In genomic region chr15:61835476-61836106, GRCh38 we compare ENCODE assay signal across 8 cellular contexts.
DNase-seq lines count a peak whose midpoint lies in the region; ATAC-seq and TF ChIP-seq lines count a peak whose summit lies in the region.

No MANE protein-coding gene starts in this region.

- H3K4me2 ChIP-seq in Karpas-422 (ENCODE audit: low read depth, low read length, poor library complexity, severe bottlenecking), result no peak overlapping the region

- H3K9me3 ChIP-seq in Karpas-422 (ENCODE audit: low read length) (no peaks in the 10 kb centered on the region), SJCRH30 (replicated peaks) (no peaks in the 10 kb centered on the region)

- no peaks in the 10 kb centered on the region for H3K4me1 ChIP-seq in Karpas-422 (ENCODE audit: low read length)
- H3K4me1 ChIP-seq in SJCRH30, result no peaks in the 10 kb centered on the region

- H3K27ac Mint-ChIP-seq in activated naive CD4-positive, alpha-beta T cell treated with anti-CD3 and anti-CD28 coated beads, Interleukin-2, amount 10 ng/mL, durations not matched to agents 7 days and 5 days, result no peak overlapping the region
- H3K27ac Mint-ChIP-seq in progenitor cell of endocrine pancreas, result no peak overlapping the region

- ATAC-seq in GM21717 (IDR thresholded peaks at IDR 0.05; ENCODE audit: unreplicated experiment) (no peak), HG02642 (IDR thresholded peaks at IDR 0.05; ENCODE audit: poor library complexity, unreplicated experiment) (no peak)

- H3K4me3 ChIP-seq in Karpas-422 (ENCODE audit: low read length) (no peak overlapping the region), SJCRH30 (peak overlapping the region; percentile 60)

- H3K9me3 Mint-ChIP-seq in activated naive CD4-positive, alpha-beta T cell treated with anti-CD3 and anti-CD28 coated beads, Interleukin-2, amount 10 ng/mL, durations not matched to agents 7 days and 5 days, result no peaks in the 10 kb centered on the region
- H3K9me3 Mint-ChIP-seq in progenitor cell of endocrine pancreas (ENCODE audit: low read depth), result no peaks in the 10 kb centered on the region

- CTCF ChIA-PET in activated naive CD4-positive, alpha-beta T cell treated with anti-CD3 and anti-CD28 coated beads, Interleukin-2, amount 10 ng/mL, durations not matched to agents 7 days and 5 days (lab: Charles Lee), result interaction anchor here (0.6 to 5.7 kb wide), 16 partner anchors 9 to 668 kb away, joined by 3 to 68 read pairs (median 3); no protein-coding TSS in a partner anchor

- no peaks in the 10 kb centered on the region for H4K20me1 ChIP-seq in Karpas-422 (ENCODE audit: insufficient read depth, low read depth, low read length)

- H3K27ac ChIP-seq in Karpas-422 (ENCODE audit: low read length), result no peak overlapping the region
- H3K27ac ChIP-seq in SJCRH30, result peak overlapping the region; percentile 57

- no peaks in the 10 kb centered on the region for H3K36me3 Mint-ChIP-seq in activated naive CD4-positive, alpha-beta T cell treated with anti-CD3 and anti-CD28 coated beads, Interleukin-2, amount 10 ng/mL, durations not matched to agents 7 days and 5 days
- no peaks in the 10 kb centered on the region for H3K36me3 Mint-ChIP-seq in progenitor cell of endocrine pancreas (ENCODE audit: insufficient read depth)

- H3K9ac ChIP-seq in Karpas-422 (ENCODE audit: low read length), result peak overlapping the region; percentile 6; the same call in 1 of the 2 replicates

- DNase-seq in DMS53 treated with DMSO at 0.1 percent for 48 hours (lab: John Stamatoyannopoulos, UW; ENCODE audit: unreplicated experiment) (peak; percentile 54), Karpas-422 (peak; percentile 77), SJCRH30 (peak; percentile 91 to 94), head of caudate nucleus (peak; percentile 35 to 90 (median 76)), progenitor cell of endocrine pancreas (ENCODE audit: low spot score, unreplicated experiment) (peak; percentile 62)
- peak; percentile 68 for DNase-seq in activated naive CD4-positive, alpha-beta T cell treated with anti-CD3 and anti-CD28 coated beads, Interleukin-2, amount 10 ng/mL, durations not matched to agents 7 days and 5 days

- no peak overlapping the region for H2AFZ ChIP-seq in Karpas-422 (ENCODE audit: low read length)

- intact Hi-C loops in head of caudate nucleus (cut with DNase I), result no loop called here

- H3K36me3 ChIP-seq in Karpas-422 (ENCODE audit: insufficient read depth, low read length) (no peaks in the 10 kb centered on the region), SJCRH30 (no peaks in the 10 kb centered on the region)

- H3K9me2 ChIP-seq in Karpas-422 (replicated peaks; ENCODE audit: insufficient read depth, low read length), result no peaks in the 10 kb centered on the region

- peaks cover 55% of the 10 kb centered on the region for H3K27me3 Mint-ChIP-seq in activated naive CD4-positive, alpha-beta T cell treated with anti-CD3 and anti-CD28 coated beads, Interleukin-2, amount 10 ng/mL, durations not matched to agents 7 days and 5 days
- H3K27me3 Mint-ChIP-seq in progenitor cell of endocrine pancreas, result peaks cover 31% of the 10 kb centered on the region

- no peak overlapping the region for H3K4me3 Mint-ChIP-seq in activated naive CD4-positive, alpha-beta T cell treated with anti-CD3 and anti-CD28 coated beads, Interleukin-2, amount 10 ng/mL, durations not matched to agents 7 days and 5 days
- H3K4me3 Mint-ChIP-seq in progenitor cell of endocrine pancreas (ENCODE audit: low read depth), result no peak overlapping the region

- H3K4me1 Mint-ChIP-seq in activated naive CD4-positive, alpha-beta T cell treated with anti-CD3 and anti-CD28 coated beads, Interleukin-2, amount 10 ng/mL, durations not matched to agents 7 days and 5 days, result peaks cover 3% of the 10 kb centered on the region
- no peaks in the 10 kb centered on the region for H3K4me1 Mint-ChIP-seq in progenitor cell of endocrine pancreas (ENCODE audit: low read depth)

- no peaks in the 10 kb centered on the region for H3K79me2 ChIP-seq in Karpas-422 (ENCODE audit: low read length)

- H3K27me3 ChIP-seq in Karpas-422 (ENCODE audit: low read length) (no peaks in the 10 kb centered on the region), SJCRH30 (no peaks in the 10 kb centered on the region)

- peak; percentile 96 for TF ChIP-seq CTCF in progenitor cell of endocrine pancreas (IDR thresholded peaks at IDR 0.05; ENCODE audit: unreplicated experiment)
